ENCODE assay signal across 8 cellular contexts in the genomic region with DNA sequence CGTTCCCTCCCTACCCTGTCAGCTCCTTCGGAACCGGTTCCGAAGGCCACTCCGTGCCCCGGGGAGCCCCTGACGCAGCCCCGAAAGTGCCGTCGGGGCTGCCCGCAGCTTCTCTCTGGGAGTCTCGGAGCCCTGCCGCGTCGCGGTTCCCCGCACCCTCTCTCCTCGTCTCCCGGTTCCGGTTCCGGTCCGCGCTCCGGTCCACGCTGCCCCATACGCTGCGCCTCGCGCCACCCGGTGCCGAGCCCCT. TPM values are rescaled to one million over a fixed set of nuclear protein-coding genes. Genes with fewer than 3 reads are reported as not detected.
A peak's percentile ranks its signal among the peaks of the same experiment; 100 is the strongest.
DNase-seq lines count a peak whose midpoint lies in the region; ATAC-seq and TF ChIP-seq lines count a peak whose summit lies in the region.

No MANE protein-coding gene starts in this region.

- H3K9me3 ChIP-seq in ascending aorta (no peaks in the 10 kb centered on the region), iPS-20b (ENCODE audit: insufficient read depth, low read depth, low read length) (no peaks in the 10 kb centered on the region)

- peaks cover 8 to 20% of the 10 kb centered on the region in 2 donors for H3K4me1 ChIP-seq in ascending aorta
- H3K4me1 ChIP-seq in iPS-20b (ENCODE audit: insufficient read depth, low read length): peaks cover 20% of the 10 kb centered on the region

- H3K4me3 ChIP-seq in ascending aorta (peak overlapping the region; percentile 87 to 98), iPS-20b (ENCODE audit: low read length) (peak overlapping the region; percentile 96)

- intact Hi-C loops in ascending aorta (cut with DNase I): loop anchor here (5.0 kb wide), 2 partner anchors 46 to 76 kb away; a partner anchor contains a TSS

- H3K36me3 ChIP-seq in ascending aorta (peaks cover 30 to 41% of the 10 kb centered on the region in 2 donors), iPS-20b (ENCODE audit: insufficient read depth, low read depth, low read length) (peaks cover 37% of the 10 kb centered on the region)

- peak; percentile 10 for DNase-seq in SIG-M5 treated with dmso at 0.1 percent for 504 hours (lab: John Stamatoyannopoulos, UW; ENCODE audit: unreplicated experiment)
- DNase-seq in SIG-M5 (lab: John Stamatoyannopoulos, UW): no peak
- DNase-seq in NCI-H2029 (lab: John Stamatoyannopoulos, UW): peak; percentile 14
- DNase-seq in ascending aorta (ENCODE audit: low spot score in 2 of 2): peak in 1 of 2 donors; percentile 79
- peak; percentile 41 to 59 for DNase-seq in stimulated activated CD4-positive, alpha-beta T cell treated with anti-CD3 and anti-CD28 coated beads, Interleukin-4, amount 100 ng/mL, for 4 hours
- no peak for DNase-seq in KBM-7

- no peak for TF ChIP-seq CTCF in ascending aorta (IDR thresholded peaks at IDR 0.05)

- H3K27ac ChIP-seq in ascending aorta (peak overlapping the region; percentile 96 to 97), iPS-20b (ENCODE audit: low read length) (peak overlapping the region; percentile 30)

- H3K27me3 ChIP-seq in ascending aorta (no peaks in the 10 kb centered on the region), iPS-20b (ENCODE audit: insufficient read depth, low read length) (peaks cover 26% of the 10 kb centered on the region)

- peak overlapping the region; percentile 96 for H3K9ac ChIP-seq in iPS-20b (ENCODE audit: low read depth, low read length)

- no peak for ATAC-seq in HG02642 (IDR thresholded peaks at IDR 0.05; ENCODE audit: poor library complexity, unreplicated experiment)

- in situ Hi-C loops in KBM-7 (cut with MboI; ENCODE audit: low pct_unique_long_range_greater_than_20kb, low sequenced_read_pairs): no loop called here

RNA-seq across cellular contexts. Expression of a gene that starts 0.6 kb away (rescaled TPM):
- total RNA-seq in ascending aorta: 79.2 TPM

RNA-seq across cellular contexts. Expression of a gene that starts 9.7 kb away (rescaled TPM):
- 18.4 TPM for total RNA-seq in ascending aorta

RNA-seq across cellular contexts. Expression of a gene that starts 11.5 kb away (rescaled TPM):
- total RNA-seq in ascending aorta: 207 TPM

RNA-seq across cellular contexts. Expression of a gene that starts 12.0 kb away (rescaled TPM):
- total RNA-seq in ascending aorta: not detected

RNA-seq across cellular contexts. Expression of a gene that starts 20.7 kb away (rescaled TPM):
- 61.3 TPM for total RNA-seq in ascending aorta

Comparison
In these comparisons a context has a peak if more than half of its experiments do, and no peak if none do; other contexts are left out.
1. DNase-seq: peak in SIG-M5 treated with dmso at 0.1 percent for 504 hours (single experiment), NCI-H2029 (single experiment) and stimulated activated CD4-positive, alpha-beta T cell treated with anti-CD3 and anti-CD28 coated beads, Interleukin-4, amount 100 ng/mL, for 4 hours (2 of 2); none in SIG-M5 (single experiment) and KBM-7 (single experiment).